Comparison of ENCODE assay signal across 20 cellular contexts in genomic region chr2:43009448-43009847, GRCh38.
DNase-seq lines count a peak whose midpoint lies in the region; ATAC-seq and TF ChIP-seq lines count a peak whose summit lies in the region.
"Had no signal": no experiment of that assay in that cellular context is flagged by ENCODE, and none has a peak within 500 bp of the region (broad histone marks: within the 10 kb centered on the region; RNA-seq: fewer than 3 reads in every experiment).

No MANE protein-coding gene starts in this region.

- peaks cover 12% of the 10 kb centered on the region for H3K4me1 Mint-ChIP-seq in activated naive CD8-positive, alpha-beta T cell treated with anti-CD3 and anti-CD28 coated beads, Interleukin-2, amount 10 ng/mL, durations not matched to agents 7 days and 5 days
- H3K4me1 Mint-ChIP-seq in activated naive CD8-positive, alpha-beta T cell treated with anti-CD3 and anti-CD28 coated beads, Interleukin-2, amount 50 U/mL, for 24 hours = peaks cover 2% of the 10 kb centered on the region
- H3K4me1 Mint-ChIP-seq in chondrocyte (ENCODE audit: low read depth) = peaks cover 11% of the 10 kb centered on the region
- H3K4me1 Mint-ChIP-seq in H9 = peaks cover 15% of the 10 kb centered on the region in 2 experiments

- H3K79me2 ChIP-seq in H9 (ENCODE audit: insufficient read depth, low read length) = no peaks in the 10 kb centered on the region

- H3K27ac ChIP-seq in H9 (ENCODE audit: insufficient read length, low read depth, low read length) = no peak overlapping the region
- H3K27ac ChIP-seq: KMS-11, SK-N-MC had no signal

- no peak overlapping the region for H3K56ac ChIP-seq in H9 (ENCODE audit: insufficient read length, low read depth, low read length)

- no peak overlapping the region for H3T11ph ChIP-seq in H9 (ENCODE audit: low read length)

- H3K23me2 ChIP-seq in H9 (ENCODE audit: insufficient read length, low read depth, low read length, poor library complexity, severe bottlenecking) = no peaks in the 10 kb centered on the region

- H3K14ac ChIP-seq in H9 (ENCODE audit: insufficient read depth, low read length) = no peak overlapping the region

- no peak for ATAC-seq in activated naive CD8-positive, alpha-beta T cell treated with anti-CD3 and anti-CD28 coated beads, Interleukin-2, amount 10 ng/mL, durations not matched to agents 7 days and 5 days (ENCODE audit: low read depth)
- no peak for ATAC-seq in activated naive CD8-positive, alpha-beta T cell treated with anti-CD3 and anti-CD28 coated beads, Interleukin-2, amount 50 U/mL, for 24 hours
- ATAC-seq in omental fat pad (ENCODE audit: low FRiP score) (no peak), GM19452 (IDR thresholded peaks at IDR 0.05; ENCODE audit: unreplicated experiment) (no peak)

- H2BK12ac ChIP-seq in H9 (ENCODE audit: insufficient read length, low read depth, low read length) = no peak overlapping the region

- H4K5ac ChIP-seq in H9 (ENCODE audit: insufficient read length, low read depth, low read length) = no peak overlapping the region

- no peak overlapping the region for H3K23ac ChIP-seq in H9 (ENCODE audit: insufficient read length, low read depth, low read length)

- no peak overlapping the region for H3K27ac Mint-ChIP-seq in activated naive CD8-positive, alpha-beta T cell treated with anti-CD3 and anti-CD28 coated beads, Interleukin-2, amount 10 ng/mL, durations not matched to agents 7 days and 5 days
- no peak overlapping the region for H3K27ac Mint-ChIP-seq in activated naive CD8-positive, alpha-beta T cell treated with anti-CD3 and anti-CD28 coated beads, Interleukin-2, amount 50 U/mL, for 24 hours
- H3K27ac Mint-ChIP-seq in chondrocyte (ENCODE audit: unreplicated experiment) = no peak overlapping the region
- no peak overlapping the region; a peak in 1 of 7 replicates for H3K27ac Mint-ChIP-seq in H9
- H3K27ac Mint-ChIP-seq: HFFc6 had no signal

- no peaks in the 10 kb centered on the region for H3K27me3 Mint-ChIP-seq in activated naive CD8-positive, alpha-beta T cell treated with anti-CD3 and anti-CD28 coated beads, Interleukin-2, amount 10 ng/mL, durations not matched to agents 7 days and 5 days
- H3K27me3 Mint-ChIP-seq in activated naive CD8-positive, alpha-beta T cell treated with anti-CD3 and anti-CD28 coated beads, Interleukin-2, amount 50 U/mL, for 24 hours = peaks cover 7% of the 10 kb centered on the region
- no peaks in the 10 kb centered on the region for H3K27me3 Mint-ChIP-seq in chondrocyte (ENCODE audit: low read depth)
- no peaks in the 10 kb centered on the region; the same call in 1 of the 2 replicates for H3K27me3 Mint-ChIP-seq in H9 (ENCODE audit: low read depth)

- H2BK20ac ChIP-seq in H9 (ENCODE audit: low read depth, low read length, poor library complexity, severe bottlenecking) = no peak overlapping the region

- WGBS in H9 (ENCODE audit: extremely low coverage, insufficient read length, low lambda C conversion rate) = no CpG with 5 or more reads among the region's 5 CpGs

- no peak overlapping the region for H2BK5ac ChIP-seq in H9 (ENCODE audit: insufficient read length, low read length)

- H3K36me3 Mint-ChIP-seq in activated naive CD8-positive, alpha-beta T cell treated with anti-CD3 and anti-CD28 coated beads, Interleukin-2, amount 10 ng/mL, durations not matched to agents 7 days and 5 days = peaks cover 1% of the 10 kb centered on the region
- no peaks in the 10 kb centered on the region for H3K36me3 Mint-ChIP-seq in activated naive CD8-positive, alpha-beta T cell treated with anti-CD3 and anti-CD28 coated beads, Interleukin-2, amount 50 U/mL, for 24 hours (ENCODE audit: low read depth)
- H3K36me3 Mint-ChIP-seq in chondrocyte (ENCODE audit: low read depth) (no peaks in the 10 kb centered on the region), H9 (ENCODE audit: insufficient read depth in 1 of 3, low read depth in 3 of 3) (peaks cover 0 to 6% (median 0%) of the 10 kb centered on the region in 3 experiments; a peak in 2 of 7 replicates)

- H3K79me1 ChIP-seq in H9 (ENCODE audit: insufficient read depth, low read depth, low read length, poor library complexity, severe bottlenecking) = no peaks in the 10 kb centered on the region

- no peaks in the 10 kb centered on the region for H3K9me3 ChIP-seq in H9 (ENCODE audit: control insufficient read depth, low read depth, low read length)
- H3K9me3 ChIP-seq: BE2C had no signal

- no peaks in the 10 kb centered on the region for H4K20me1 ChIP-seq in H9 (ENCODE audit: control insufficient read depth, insufficient read depth, insufficient read length)

- H2AK5ac ChIP-seq in H9 (ENCODE audit: insufficient read length, low read length) = no peak overlapping the region

- no peak overlapping the region for H3K18ac ChIP-seq in H9 (ENCODE audit: insufficient read length, low read depth, low read length)

- peaks cover 2% of the 10 kb centered on the region; the same call in 1 of the 2 replicates for H3K4me1 ChIP-seq in H9 (ENCODE audit: insufficient read depth, low read length)
- H3K4me1 ChIP-seq: BE2C had no signal

- H4K8ac ChIP-seq in H9 (replicated peaks; ENCODE audit: insufficient read length, low read depth, low read length) = no peak overlapping the region

- no peaks in the 10 kb centered on the region for H3K27me3 ChIP-seq in H9 (ENCODE audit: insufficient read depth, low read length)
- H3K27me3 ChIP-seq: BE2C had no signal

- no peak overlapping the region for H3K4me3 Mint-ChIP-seq in activated naive CD8-positive, alpha-beta T cell treated with anti-CD3 and anti-CD28 coated beads, Interleukin-2, amount 10 ng/mL, durations not matched to agents 7 days and 5 days
- no peak overlapping the region for H3K4me3 Mint-ChIP-seq in activated naive CD8-positive, alpha-beta T cell treated with anti-CD3 and anti-CD28 coated beads, Interleukin-2, amount 50 U/mL, for 24 hours
- H3K4me3 Mint-ChIP-seq in chondrocyte (ENCODE audit: unreplicated experiment) = no peak overlapping the region
- H3K4me3 Mint-ChIP-seq in H9 = no peak overlapping the region
- H3K4me3 Mint-ChIP-seq: CD4-positive, alpha-beta memory T cell; HFFc6 had no signal

- DNase-seq in activated naive CD8-positive, alpha-beta T cell treated with anti-CD3 and anti-CD28 coated beads, Interleukin-2, amount 10 ng/mL, durations not matched to agents 7 days and 5 days = peak; percentile 6
- DNase-seq in activated naive CD8-positive, alpha-beta T cell treated with anti-CD3 and anti-CD28 coated beads, Interleukin-2, amount 50 U/mL, for 24 hours = no peak
- DNase-seq in chondrocyte (ENCODE audit: low spot score) (peak; percentile 10), omental fat pad (ENCODE audit: low spot score) (peak; percentile 11), ureter (ENCODE audit: low spot score) (peak; percentile 17), H9 (no peak), OCI-M1 (lab: John Stamatoyannopoulos, UW) (no peak)
- DNase-seq: BE2C; CD4-positive, alpha-beta memory T cell; EL; HFFc6; NCI-H1048; NCI-H1436 treated with DMSO at 0.1 percent for 48 hours; NCI-H2081 treated with DMSO at 0.1 percent for 48 hours; NCI-H446 treated with DMSO at 0.1 percent for 48 hours; NCI-H69; SHP77 had no signal

- TF ChIP-seq CTCF in chondrocyte (IDR thresholded peaks at IDR 0.05) = no peak
- TF ChIP-seq CTCF in omental fat pad (IDR thresholded peaks at IDR 0.05) = no peak
- no peak for TF ChIP-seq CTCF in H9 (conservative IDR thresholded peaks at IDR 0.05)

- no peak overlapping the region for H3K4ac ChIP-seq in H9 (ENCODE audit: low read depth, low read length)

- peaks cover 4% of the 10 kb centered on the region for H3K9me3 Mint-ChIP-seq in activated naive CD8-positive, alpha-beta T cell treated with anti-CD3 and anti-CD28 coated beads, Interleukin-2, amount 10 ng/mL, durations not matched to agents 7 days and 5 days
- peaks cover 10% of the 10 kb centered on the region for H3K9me3 Mint-ChIP-seq in activated naive CD8-positive, alpha-beta T cell treated with anti-CD3 and anti-CD28 coated beads, Interleukin-2, amount 50 U/mL, for 24 hours
- H3K9me3 Mint-ChIP-seq in chondrocyte (ENCODE audit: low read depth) (peaks cover 6% of the 10 kb centered on the region), H9 (peaks cover 6 to 7% of the 10 kb centered on the region in 2 experiments; a peak in 4 of 5 replicates)

- H2BK120ac ChIP-seq in H9 (ENCODE audit: low read depth, low read length, poor library complexity, severe bottlenecking) = no peak overlapping the region

- no peak overlapping the region for H2BK15ac ChIP-seq in H9 (ENCODE audit: low read depth, low read length)

- no peak overlapping the region for H3K9ac ChIP-seq in H9 (ENCODE audit: extremely low read depth, insufficient read length, low read length)
- H3K9ac ChIP-seq: KMS-11 had no signal

- H2AFZ ChIP-seq in H9 (ENCODE audit: low read length) = no peak overlapping the region

- H4K91ac ChIP-seq in H9 (ENCODE audit: insufficient read length, low read depth, low read length) = no peak overlapping the region

- POLR2A ChIA-PET in activated naive CD8-positive, alpha-beta T cell treated with anti-CD3 and anti-CD28 coated beads, Interleukin-2, amount 10 ng/mL, durations not matched to agents 7 days and 5 days (lab: Charles Lee) = no interaction called here

- H3K4me2 ChIP-seq in H9 (ENCODE audit: insufficient read depth, insufficient read length, low read length) = no peak overlapping the region
- H3K4me2 ChIP-seq: KMS-11 had no signal

Comparison
In these comparisons a context has a peak if more than half of its experiments do, and no peak if none do; other contexts are left out.
1. DNase-seq: peak in activated naive CD8-positive, alpha-beta T cell treated with anti-CD3 and anti-CD28 coated beads, Interleukin-2, amount 10 ng/mL, durations not matched to agents 7 days and 5 days (single experiment), chondrocyte (single experiment), omental fat pad (single experiment) and ureter (single experiment); none in activated naive CD8-positive, alpha-beta T cell treated with anti-CD3 and anti-CD28 coated beads, Interleukin-2, amount 50 U/mL, for 24 hours (single experiment), H9 (single experiment) and OCI-M1 (single experiment).